In genomic region chr14:21294026-21294425, GRCh38 we compare ENCODE assay signal across 11 cellular contexts. TPM values are rescaled to one million over a fixed set of nuclear protein-coding genes. Genes with fewer than 3 reads are reported as not detected.
"Had no signal": no experiment of that assay in that cellular context is flagged by ENCODE, and none has a peak within 500 bp of the region (broad histone marks: within the 10 kb centered on the region; RNA-seq: fewer than 3 reads in every experiment).

No MANE protein-coding gene starts in this region.

RNA-seq across cellular contexts. Expression of gene RPGRIP1, which starts 14.1 kb away (rescaled TPM):
- total RNA-seq: dermis blood vessel endothelial cell, endothelial cell of umbilical vein, epithelial cell of proximal tubule, esophagus mucosa, esophagus muscularis mucosa, esophagus squamous epithelium, fibroblast of villous mesenchyme, foreskin keratinocyte, frontal cortex, gastrocnemius medialis, glomerular endothelial cell had no signal
- polyA plus RNA-seq: endothelial cell of umbilical vein, foreskin keratinocyte had no signal
